12 cellular contexts compared by ENCODE assay signal in the genomic region with DNA sequence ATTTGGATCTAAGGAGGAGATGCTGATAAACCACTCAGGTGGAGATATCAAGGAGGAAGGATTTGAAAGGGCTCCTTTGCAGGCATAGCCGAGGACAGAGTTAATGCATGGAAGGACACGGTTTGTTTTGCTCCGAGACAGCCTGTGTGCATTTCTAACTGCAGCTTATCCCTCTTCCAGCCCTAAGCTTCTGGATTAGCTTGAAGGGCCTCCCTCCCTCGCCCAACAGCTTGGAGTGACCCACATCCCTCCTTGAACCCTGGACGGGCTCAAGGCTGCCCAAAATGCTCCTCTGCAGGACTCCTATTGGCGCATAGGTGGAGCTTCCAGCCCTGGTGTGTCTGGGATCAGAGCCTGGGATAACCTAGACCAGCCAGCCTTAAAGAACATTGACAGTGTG.
"Had no signal": no experiment of that assay in that cellular context is flagged by ENCODE, and none has a peak within 500 bp of the region (broad histone marks: within the 10 kb centered on the region; RNA-seq: fewer than 3 reads in every experiment).

No MANE protein-coding gene starts in this region.

- H3K27me3 ChIP-seq: upper lobe of left lung had no signal

- H3K36me3 ChIP-seq: left lung, upper lobe of left lung had no signal

- H3K27ac ChIP-seq: left lung, upper lobe of left lung had no signal

- H3K4me3 ChIP-seq: left lung, upper lobe of left lung had no signal

- DNase-seq: activated B cell treated with CpG ODN at 0.5 μM for 24 hours; activated CD4-positive, alpha-beta T cell treated with anti-CD3 and anti-CD28 coated beads, Interleukin-2, amount 10 ng/mL, durations not matched to agents 7 days and 5 days; activated effector memory CD4-positive, alpha-beta T cell treated with Interleukin-2 at 50 U/mL for 16 hours; activated T-cell treated with anti-CD3 and anti-CD28 coated beads, Interleukin-2, amount 50 U/mL, for 24 hours; cerebellar nuclear complex; endodermal cell; islet precursor cell; left lung; retina; T-helper 17 cell; upper lobe of left lung had no signal

- ATAC-seq: left lung; stimulated activated effector memory CD8-positive, alpha-beta T cell treated with anti-CD3 and anti-CD28 coated beads, Interleukin-12 subunit alpha, Interleukin-12 subunit beta, amount 100 ng/mL, for 72 hours; T-helper 17 cell had no signal

- H3K9me3 ChIP-seq: left lung, upper lobe of left lung had no signal
